15 cellular contexts compared by ENCODE assay signal in genomic region chr13:25421602-25422001, GRCh38. TPM values are rescaled to one million over a fixed set of nuclear protein-coding genes. Genes with fewer than 3 reads are reported as not detected.
DNase-seq lines count a peak whose midpoint lies in the region; ATAC-seq and TF ChIP-seq lines count a peak whose summit lies in the region.
"Had no signal": no experiment of that assay in that cellular context is flagged by ENCODE, and none has a peak within 500 bp of the region (broad histone marks: within the 10 kb centered on the region; RNA-seq: fewer than 3 reads in every experiment).

No MANE protein-coding gene starts in this region.

- in situ Hi-C loops in G401 (cut with HindIII; ENCODE audit: low sequenced_read_pairs) = no loop called here

- H3K9me3 ChIP-seq in MG63 = no peaks in the 10 kb centered on the region
- no peaks in the 10 kb centered on the region for H3K9me3 ChIP-seq in right lobe of liver
- no peaks in the 10 kb centered on the region for H3K9me3 ChIP-seq in heart left ventricle
- no peaks in the 10 kb centered on the region for H3K9me3 ChIP-seq in Karpas-422 (ENCODE audit: low read length)
- H3K9me3 ChIP-seq: A549 had no signal

- no peaks in the 10 kb centered on the region for H3K9me2 ChIP-seq in Karpas-422 (replicated peaks; ENCODE audit: insufficient read depth, low read length)

- TF ChIP-seq POLR2A in right lobe of liver (IDR thresholded peaks at IDR 0.05) (no peak), heart left ventricle (IDR thresholded peaks at IDR 0.05) (no peak)

- ATAC-seq in right lobe of liver (peak; percentile 95 to 99 (median 98)), heart left ventricle (no peak)
- ATAC-seq: A549; CD8-positive, alpha-beta T cell; GM12878 had no signal

- peak overlapping the region in 1 of 3 donors; percentile 37 for H3K27ac ChIP-seq in right lobe of liver
- no peak overlapping the region for H3K27ac ChIP-seq in heart left ventricle
- H3K27ac ChIP-seq in Karpas-422 (ENCODE audit: low read length) = no peak overlapping the region
- H3K27ac ChIP-seq: A549, GM23248, HL-60 had no signal

- no peak overlapping the region for H3K9ac ChIP-seq in Karpas-422 (ENCODE audit: low read length)
- H3K9ac ChIP-seq: GM23248 had no signal

- WGBS in right lobe of liver (ENCODE audit: insufficient coverage, low coverage, low lambda C conversion rate, missing lambda C conversion rate) = 27% methylated on average over 6 of the region's 6 CpGs
- WGBS in heart left ventricle, 4 donors = 71 to 81% (median 75%) methylated on average over 6 of the region's 6 CpGs

- no peak overlapping the region for H2AFZ ChIP-seq in Karpas-422 (ENCODE audit: low read length)
- H2AFZ ChIP-seq: GM23248 had no signal

- TF ChIP-seq CTCF in right lobe of liver (IDR thresholded peaks at IDR 0.05) (no peak), heart left ventricle (IDR thresholded peaks at IDR 0.05) (no peak)

- no peaks in the 10 kb centered on the region for H3K79me2 ChIP-seq in Karpas-422 (ENCODE audit: low read length)

- H4K20me1 ChIP-seq in Karpas-422 (ENCODE audit: insufficient read depth, low read depth, low read length) = no peaks in the 10 kb centered on the region

- no peak overlapping the region for H3K4me2 ChIP-seq in Karpas-422 (ENCODE audit: low read depth, low read length, poor library complexity, severe bottlenecking)
- H3K4me2 ChIP-seq: A549 had no signal

- peaks cover 0 to 19% (median 5%) of the 10 kb centered on the region in 4 donors for H3K4me1 ChIP-seq in right lobe of liver
- H3K4me1 ChIP-seq in heart left ventricle = no peaks in the 10 kb centered on the region
- no peaks in the 10 kb centered on the region for H3K4me1 ChIP-seq in Karpas-422 (ENCODE audit: low read length)
- H3K4me1 ChIP-seq: A549 had no signal

- H3K4me3 ChIP-seq in MG63 (no peak overlapping the region), right lobe of liver (no peak overlapping the region), heart left ventricle (no peak overlapping the region), Karpas-422 (ENCODE audit: low read length) (no peak overlapping the region)
- H3K4me3 ChIP-seq: A549, GM12878, GM23248 had no signal

- H3K27me3 ChIP-seq in MG63 = peaks cover 17% of the 10 kb centered on the region
- H3K27me3 ChIP-seq in right lobe of liver = no peaks in the 10 kb centered on the region
- peaks cover 0 to 35% (median 10%) of the 10 kb centered on the region in 9 donors for H3K27me3 ChIP-seq in heart left ventricle
- H3K27me3 ChIP-seq in Karpas-422 (ENCODE audit: low read length) = no peaks in the 10 kb centered on the region

- intact Hi-C loops in right lobe of liver (cut with DNase I) (no loop called here), heart left ventricle (cut with DNase I) (no loop called here)

- no peaks in the 10 kb centered on the region for H3K36me3 ChIP-seq in MG63
- no peaks in the 10 kb centered on the region for H3K36me3 ChIP-seq in right lobe of liver
- H3K36me3 ChIP-seq in heart left ventricle = no peaks in the 10 kb centered on the region
- H3K36me3 ChIP-seq in Karpas-422 (ENCODE audit: insufficient read depth, low read length) = no peaks in the 10 kb centered on the region

- DNase-seq in G401 (ENCODE audit: low spot score) (peak; percentile 81), MG63 (peak; percentile 12), cerebellum (ENCODE audit: low spot score) (peak; percentile 42), right lobe of liver (peak; percentile 29 to 75 (median 57)), heart left ventricle (no peak), Karpas-422 (no peak)
- DNase-seq: CD8-positive, alpha-beta T cell; COR-L47; DMS153; GM23248; H7 had no signal

RNA-seq across cellular contexts. Expression of gene ATP8A2, which starts 49.8 kb away (rescaled TPM):
- not detected in 2 replicates for total RNA-seq in G401 (2014; rRNA removed; shearing (Covaris generic))
- total RNA-seq in MG63 (2014; rRNA removed; shearing (Covaris generic); ENCODE audit: low replicate concordance) = not detected in 2 replicates
- total RNA-seq in cerebellum = 34.0 TPM
- total RNA-seq in right lobe of liver = not detected
- under 1 TPM in 7 of 9 donors, not detected in 2; 0.02 to 0.29 (median 0.05) TPM for total RNA-seq in heart left ventricle
- polyA plus RNA-seq in heart left ventricle = under 1 TPM; 0.01 to 0.04 TPM
- not detected in 2 replicates for total RNA-seq in Karpas-422 (2014; rRNA removed; shearing (Covaris generic); ENCODE audit: low replicate concordance)
- total RNA-seq: GM12878 had no signal
- polyA plus RNA-seq: CD14-positive monocyte had no signal

Comparison
In these comparisons a context has a peak if more than half of its experiments do, and no peak if none do; other contexts are left out.
1. DNase-seq: peak in G401 (single experiment), MG63 (single experiment), cerebellum (single experiment) and right lobe of liver (3 of 3); none in heart left ventricle (0 of 5) and Karpas-422 (single experiment).
2. ATAC-seq: peak in right lobe of liver (4 of 4); none in heart left ventricle (0 of 4).
3. RNA of gene ATP8A2, which starts 49.8 kb away (total RNA-seq): 34.0 TPM in cerebellum (single experiment); 0.02 to 0.29 TPM in heart left ventricle, not detected in G401, not detected in MG63, not detected in right lobe of liver and not detected in Karpas-422; every median in the first group is over 10 times any median in the second.